Comparison of ENCODE assay signal across 18 cellular contexts in genomic region chr21:39021475-39021832, GRCh38.
DNase-seq lines count a peak whose midpoint lies in the region; ATAC-seq and TF ChIP-seq lines count a peak whose summit lies in the region.
"Had no signal": no experiment of that assay in that cellular context is flagged by ENCODE, and none has a peak within 500 bp of the region (broad histone marks: within the 10 kb centered on the region; RNA-seq: fewer than 3 reads in every experiment).

No MANE protein-coding gene starts in this region.

- no peaks in the 10 kb centered on the region for H3K36me3 ChIP-seq in left ventricle myocardium inferior
- no peaks in the 10 kb centered on the region for H3K36me3 ChIP-seq in parathyroid adenoma (ENCODE audit: control insufficient read depth, insufficient read depth, low read length)
- H3K36me3 ChIP-seq in SK-N-SH (replicated peaks in 1 of 2; ENCODE audit: control insufficient read depth in 1 of 2, insufficient read depth in 2 of 2, low read length in 1 of 2): no peaks in the 10 kb centered on the region
- H3K36me3 ChIP-seq: MG63 had no signal

- H3K27ac ChIP-seq in left ventricle myocardium inferior (replicated peaks) (peak overlapping the region; percentile 84), parathyroid adenoma (peak overlapping the region; percentile 95), substantia nigra (ENCODE audit: low read depth, low read length, poor library complexity, severe bottlenecking) (no peak overlapping the region), SK-N-SH (ENCODE audit: low read depth in 2 of 2, low read length in 1 of 2) (no peak overlapping the region)

- H3K4me1 ChIP-seq in left ventricle myocardium inferior (peaks cover 37% of the 10 kb centered on the region), parathyroid adenoma (peaks cover 30% of the 10 kb centered on the region), SK-N-SH (ENCODE audit: control insufficient read depth in 1 of 2, insufficient read depth in 2 of 2, low read depth in 1 of 2, low read length in 1 of 2) (peaks cover 0 to 21% of the 10 kb centered on the region in 2 experiments; a peak in 1 of 4 replicates)

- H4K20me1 ChIP-seq in SK-N-SH (ENCODE audit: insufficient read depth): no peaks in the 10 kb centered on the region

- H3K9me2 ChIP-seq in SK-N-SH: no peaks in the 10 kb centered on the region

- H3F3A ChIP-seq in SK-N-SH (replicated peaks; ENCODE audit: insufficient read depth): no peaks in the 10 kb centered on the region

- H3K27me3 ChIP-seq in left ventricle myocardium inferior (ENCODE audit: low read depth) (no peaks in the 10 kb centered on the region), parathyroid adenoma (ENCODE audit: control insufficient read depth, insufficient read depth, low read length) (no peaks in the 10 kb centered on the region), SK-N-SH (ENCODE audit: insufficient read depth) (no peaks in the 10 kb centered on the region)
- H3K27me3 ChIP-seq: MG63 had no signal

- H3K4me2 ChIP-seq in parathyroid adenoma (ENCODE audit: low read length) (no peak overlapping the region), SK-N-SH (no peak overlapping the region)

- no peak for TF ChIP-seq CTCF in left ventricle myocardium inferior (IDR thresholded peaks at IDR 0.05; ENCODE audit: borderline replicate concordance)
- no peak for TF ChIP-seq CTCF in parathyroid adenoma (IDR thresholded peaks at IDR 0.05)
- TF ChIP-seq CTCF in SK-N-SH (IDR thresholded peaks at IDR 0.05): no peak

- H2AFZ ChIP-seq in parathyroid adenoma (no peak overlapping the region), SK-N-SH (ENCODE audit: low read depth) (no peak overlapping the region)

- intact Hi-C loops in left ventricle myocardium inferior (cut with micrococcal nuclease) (no loop called here), Right ventricle myocardium inferior (cut with DNase I) (loop anchor here (5.0 kb wide), 1 partner anchor 64 kb away; no protein-coding TSS in a partner anchor)

- CTCF ChIA-PET in SK-N-SH (lab: Yijun Ruan, JAX): interaction anchor here (0.6 to 1.5 kb wide), 3 partner anchors 10 to 105 kb away, joined by 3 read pairs; no protein-coding TSS in a partner anchor

- no peaks in the 10 kb centered on the region for H3K79me2 ChIP-seq in parathyroid adenoma
- no peaks in the 10 kb centered on the region for H3K79me2 ChIP-seq in SK-N-SH (ENCODE audit: insufficient read depth)

- TF ChIP-seq RAD21 in SK-N-SH (IDR thresholded peaks at IDR 0.05; ENCODE audit: low read length): no peak

- H3K4me3 ChIP-seq in left ventricle myocardium inferior (no peak overlapping the region), parathyroid adenoma (ENCODE audit: low read depth, low read length) (no peak overlapping the region), SK-N-SH (ENCODE audit: low read depth in 2 of 2, low read length in 1 of 2) (no peak overlapping the region)
- H3K4me3 ChIP-seq: MG63 had no signal

- H3K9me3 ChIP-seq in left ventricle myocardium inferior (replicated peaks) (peaks cover 8% of the 10 kb centered on the region), parathyroid adenoma (ENCODE audit: control insufficient read depth, low read length) (no peaks in the 10 kb centered on the region), SK-N-SH (0 out of 2 replicates have a peak, but pooled peaks cover 4% of the 10 kb centered on the region)

- WGBS in SK-N-SH (ENCODE audit: low lambda C conversion rate): 86% methylated on average over 7 of the region's 7 CpGs

- ATAC-seq in Right ventricle myocardium inferior: no peak
- peak; percentile 8 for ATAC-seq in esophagus mucosa
- ATAC-seq in GM21576 (IDR thresholded peaks at IDR 0.05; ENCODE audit: unreplicated experiment): no peak
- ATAC-seq: activated naive CD4-positive, alpha-beta T cell treated with anti-CD3 and anti-CD28 coated beads, Interleukin-2, amount 50 U/mL, for 72 hours; stimulated activated naive CD8-positive, alpha-beta T cell treated with anti-CD3 and anti-CD28 coated beads, Interleukin-15, Interleukin-2, amounts not matched to agents 100 U/mL and 50 U/mL, for 24 hours had no signal

- DNase-seq in left ventricle myocardium inferior (no peak), Right ventricle myocardium inferior (ENCODE audit: missing footprints) (no peak), substantia nigra (lab: John Stamatoyannopoulos, UW) (no peak), GM19238 (ENCODE audit: insufficient read length, low spot score) (no peak), SK-N-SH (no peak)
- DNase-seq: activated CD4-positive, alpha-beta T cell treated with anti-CD3 and anti-CD28 coated beads, Interleukin-2, amount 50 U/mL, for 4 hours; activated T-cell treated with anti-CD3 and anti-CD28 coated beads, Interleukin-2, amount 50 U/mL, for 24 hours; CD4-positive, alpha-beta T cell; MG63; NCI-H1930; NCI-H526; OCI-M1; stimulated activated CD4-positive, alpha-beta T cell treated with anti-CD3 and anti-CD28 coated beads, Interleukin-12 subunit alpha, Interleukin-12 subunit beta, amount 100 ng/mL, for 4 hours; stimulated activated naive CD8-positive, alpha-beta T cell treated with anti-CD3 and anti-CD28 coated beads, Interleukin-15, Interleukin-2, amounts not matched to agents 100 U/mL and 50 U/mL, for 24 hours had no signal

- H3K9ac ChIP-seq in parathyroid adenoma (no peak overlapping the region), SK-N-SH (no peak overlapping the region)

- POLR2A ChIA-PET in SK-N-SH (lab: Yijun Ruan, JAX): no interaction called here

- no peak for TF ChIP-seq EP300 in SK-N-SH (IDR thresholded peaks at IDR 0.05; ENCODE audit: borderline replicate concordance in 1 of 2, low read depth in 1 of 2, low read length in 1 of 2)

TF ChIP-seq in SK-N-SH, 30 proteins besides CTCF, POLR2A, EP300 and RAD21:
- TF ChIP-seq NFIC (IDR thresholded peaks at IDR 0.05; ENCODE audit: borderline replicate concordance) (no peak), TCF12 (IDR thresholded peaks at IDR 0.05) (no peak), TAF1 (IDR thresholded peaks at IDR 0.05; ENCODE audit: borderline replicate concordance, low read depth, low read length) (no peak), RXRA (IDR thresholded peaks at IDR 0.05; ENCODE audit: borderline replicate concordance, low read depth) (no peak), SIN3A (IDR thresholded peaks at IDR 0.05; ENCODE audit: borderline replicate concordance, low read depth, low read length) (no peak), GATA2 (CRISPR knock-in tag; IDR thresholded peaks at IDR 0.05) (no peak), MAX (IDR thresholded peaks at IDR 0.05; ENCODE audit: low read depth) (no peak), TEAD4 (IDR thresholded peaks at IDR 0.05; ENCODE audit: borderline replicate concordance, insufficient read depth) (no peak), MEF2A (IDR thresholded peaks at IDR 0.05; ENCODE audit: borderline replicate concordance, low read depth) (no peak), SMC3 (IDR thresholded peaks at IDR 0.05; ENCODE audit: low read depth, low read length) (no peak)
- TF ChIP-seq, protein P1, sequence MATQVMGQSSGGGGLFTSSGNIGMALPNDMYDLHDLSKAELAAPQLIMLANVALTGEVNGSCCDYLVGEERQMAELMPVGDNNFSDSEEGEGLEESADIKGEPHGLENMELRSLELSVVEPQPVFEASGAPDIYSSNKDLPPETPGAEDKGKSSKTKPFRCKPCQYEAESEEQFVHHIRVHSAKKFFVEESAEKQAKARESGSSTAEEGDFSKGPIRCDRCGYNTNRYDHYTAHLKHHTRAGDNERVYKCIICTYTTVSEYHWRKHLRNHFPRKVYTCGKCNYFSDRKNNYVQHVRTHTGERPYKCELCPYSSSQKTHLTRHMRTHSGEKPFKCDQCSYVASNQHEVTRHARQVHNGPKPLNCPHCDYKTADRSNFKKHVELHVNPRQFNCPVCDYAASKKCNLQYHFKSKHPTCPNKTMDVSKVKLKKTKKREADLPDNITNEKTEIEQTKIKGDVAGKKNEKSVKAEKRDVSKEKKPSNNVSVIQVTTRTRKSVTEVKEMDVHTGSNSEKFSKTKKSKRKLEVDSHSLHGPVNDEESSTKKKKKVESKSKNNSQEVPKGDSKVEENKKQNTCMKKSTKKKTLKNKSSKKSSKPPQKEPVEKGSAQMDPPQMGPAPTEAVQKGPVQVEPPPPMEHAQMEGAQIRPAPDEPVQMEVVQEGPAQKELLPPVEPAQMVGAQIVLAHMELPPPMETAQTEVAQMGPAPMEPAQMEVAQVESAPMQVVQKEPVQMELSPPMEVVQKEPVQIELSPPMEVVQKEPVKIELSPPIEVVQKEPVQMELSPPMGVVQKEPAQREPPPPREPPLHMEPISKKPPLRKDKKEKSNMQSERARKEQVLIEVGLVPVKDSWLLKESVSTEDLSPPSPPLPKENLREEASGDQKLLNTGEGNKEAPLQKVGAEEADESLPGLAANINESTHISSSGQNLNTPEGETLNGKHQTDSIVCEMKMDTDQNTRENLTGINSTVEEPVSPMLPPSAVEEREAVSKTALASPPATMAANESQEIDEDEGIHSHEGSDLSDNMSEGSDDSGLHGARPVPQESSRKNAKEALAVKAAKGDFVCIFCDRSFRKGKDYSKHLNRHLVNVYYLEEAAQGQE (IDR thresholded peaks at IDR 0.05; ENCODE audit: low read depth, low read length): no peak

Comparison
In these comparisons a context has a peak if more than half of its experiments do, and no peak if none do; other contexts are left out.
1. H3K27ac ChIP-seq: peak in left ventricle myocardium inferior (single experiment) and parathyroid adenoma (single experiment); none in substantia nigra (single experiment) and SK-N-SH (0 of 2).